Comparison of ENCODE assay signal across 27 cellular contexts in genomic region chr9:89370593-89370992, GRCh38.
"Had no signal": no experiment of that assay in that cellular context is flagged by ENCODE, and none has a peak within 500 bp of the region (broad histone marks: within the 10 kb centered on the region; RNA-seq: fewer than 3 reads in every experiment).

No MANE protein-coding gene starts in this region.

- H3K79me2 ChIP-seq: hepatocyte had no signal

- H3K27me3 Mint-ChIP-seq: dendritic cell treated with granulocyte-macrophage colony-stimulating factor and Interleukin-4, amounts not matched to agents 40 ng/mL and 50 ng/mL, for 4 days; type B pancreatic cell had no signal

- H3K4me1 ChIP-seq: colonic mucosa, gastrocnemius medialis, prostate gland, right atrium auricular region had no signal

- DNase-seq: colonic mucosa; effector CD8-positive, alpha-beta T cell; endodermal cell; foreskin fibroblast; gastrocnemius medialis; heart left ventricle; left cardiac atrium; left lung; mesendoderm; natural killer cell; stimulated activated CD4-positive, alpha-beta T cell treated with anti-CD3 and anti-CD28 coated beads, Interleukin-12 subunit alpha, Interleukin-12 subunit beta, amount 100 ng/mL, for 4 hours; stimulated activated CD4-positive, alpha-beta T cell treated with anti-CD3 and anti-CD28 coated beads, Interleukin-1b, Interleukin-23, amount 100 ng/mL, for 48 hours; stimulated activated CD4-positive, alpha-beta T cell treated with anti-CD3 and anti-CD28 coated beads, Interleukin-4, amount 100 ng/mL, for 1 hour; stimulated activated naive CD4-positive, alpha-beta T cell treated with Interleukin-2 at 50 U/mL for 16 hours; stomach; thyroid gland had no signal

- H3K9me3 Mint-ChIP-seq: dendritic cell treated with granulocyte-macrophage colony-stimulating factor and Interleukin-4, amounts not matched to agents 40 ng/mL and 50 ng/mL, for 4 days; endodermal cell; natural killer cell; stimulated activated effector memory CD8-positive, alpha-beta T cell treated with anti-CD3 and anti-CD28 coated beads, Interleukin-12 subunit alpha, Interleukin-12 subunit beta, amount 100 ng/mL, for 72 hours; type B pancreatic cell had no signal

- H2AFZ ChIP-seq: hepatocyte had no signal

- H3K27me3 ChIP-seq: colonic mucosa, gastrocnemius medialis, heart left ventricle, hepatocyte, left lung, neutrophil, right atrium auricular region, stomach, thyroid gland had no signal

- H3K9me3 ChIP-seq: colonic mucosa, gastrocnemius medialis, heart left ventricle, left lung, neutrophil, prostate gland, right atrium auricular region, stomach, thyroid gland had no signal

- H3K27ac ChIP-seq: colonic mucosa, epithelial cell of prostate, gastrocnemius medialis, heart left ventricle, hepatocyte, left lung, neutrophil, prostate gland, right atrium auricular region, stomach, thyroid gland had no signal

- FAIRE-seq: islet of Langerhans had no signal

- H3K4me3 ChIP-seq: colonic mucosa, gastrocnemius medialis, heart left ventricle, hepatocyte, left lung, prostate gland, right atrium auricular region, smooth muscle cell, stomach, thyroid gland had no signal

- H3K4me2 ChIP-seq: hepatocyte, smooth muscle cell had no signal

- ATAC-seq: esophagus mucosa; gastrocnemius medialis; heart left ventricle; left cardiac atrium; left lung; natural killer cell; stimulated activated effector memory CD8-positive, alpha-beta T cell treated with anti-CD3 and anti-CD28 coated beads, Interleukin-12 subunit alpha, Interleukin-12 subunit beta, amount 100 ng/mL, for 72 hours had no signal

- H3K36me3 Mint-ChIP-seq: natural killer cell, type B pancreatic cell had no signal

- H3K4me3 Mint-ChIP-seq: dendritic cell treated with granulocyte-macrophage colony-stimulating factor and Interleukin-4, amounts not matched to agents 40 ng/mL and 50 ng/mL, for 4 days; endodermal cell; natural killer cell; stimulated activated effector memory CD8-positive, alpha-beta T cell treated with anti-CD3 and anti-CD28 coated beads, Interleukin-12 subunit alpha, Interleukin-12 subunit beta, amount 100 ng/mL, for 72 hours; type B pancreatic cell had no signal

- H3K36me3 ChIP-seq: colonic mucosa, gastrocnemius medialis, heart left ventricle, left lung, prostate gland, right atrium auricular region, stomach, thyroid gland had no signal

- H3K27ac Mint-ChIP-seq: dendritic cell treated with granulocyte-macrophage colony-stimulating factor and Interleukin-4, amounts not matched to agents 40 ng/mL and 50 ng/mL, for 4 days; endodermal cell; natural killer cell; stimulated activated effector memory CD8-positive, alpha-beta T cell treated with anti-CD3 and anti-CD28 coated beads, Interleukin-12 subunit alpha, Interleukin-12 subunit beta, amount 100 ng/mL, for 72 hours; type B pancreatic cell had no signal
